Comparison of ENCODE assay signal across 17 cellular contexts in the genomic region with DNA sequence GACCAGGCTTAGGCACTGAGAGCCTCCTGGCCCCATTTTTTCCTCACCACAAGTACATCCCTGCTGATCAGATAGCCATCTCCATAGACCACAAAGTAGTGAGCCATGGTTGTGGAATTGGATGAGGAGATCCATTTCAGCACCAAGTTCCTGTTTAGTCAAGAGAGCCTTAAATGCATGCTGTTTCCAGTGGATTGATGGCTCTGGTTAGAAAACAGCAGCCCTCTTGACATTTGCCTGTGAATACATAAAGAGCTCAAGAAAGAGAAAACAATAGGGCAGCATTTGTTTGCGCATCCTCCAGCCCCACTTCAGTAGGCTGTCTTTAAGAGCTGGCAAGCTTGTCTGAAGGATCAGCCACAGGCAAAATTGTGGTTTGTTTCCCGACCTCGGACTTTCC.
A peak's percentile ranks its signal among the peaks of the same experiment; 100 is the strongest.
DNase-seq lines count a peak whose midpoint lies in the region; FAIRE-seq and TF ChIP-seq lines count a peak whose summit lies in the region.
"Had no signal": no experiment of that assay in that cellular context is flagged by ENCODE, and none has a peak within 500 bp of the region (broad histone marks: within the 10 kb centered on the region; RNA-seq: fewer than 3 reads in every experiment).

No MANE protein-coding gene starts in this region.

- peak; percentile 28 for DNase-seq in DMS153 treated with DMSO at 0.1 percent for 48 hours (lab: John Stamatoyannopoulos, UW; ENCODE audit: unreplicated experiment)
- peak; percentile 70 for DNase-seq in RPMI7951 (ENCODE audit: low read depth)
- DNase-seq in iris pigment epithelial cell (ENCODE audit: low read depth), result peak; percentile 23
- no peak for DNase-seq in thyroid gland
- no peak for DNase-seq in small intestine
- no peak for DNase-seq in UCSD-AML1 (lab: John Stamatoyannopoulos, UW; ENCODE audit: unreplicated experiment)
- no peak for DNase-seq in trophoblast cell
- DNase-seq: activated CD4-positive, CD25-positive, alpha-beta regulatory T cell; activated naive CD8-positive, alpha-beta T cell treated with anti-CD3 and anti-CD28 coated beads, Interleukin-2, amount 50 U/mL, for 24 hours; activated T-cell treated with anti-CD3 and anti-CD28 coated beads for 4 hours; stimulated activated CD4-positive, alpha-beta T cell treated with anti-CD3 and anti-CD28 coated beads, Interleukin-2, amount 100 ng/mL, for 48 hours; stimulated activated naive B cell treated with anti-CD40 and anti-IgM and Interleukin-4, amounts not matched to agents 10 μg/mL and 1 μg/mL and 100 μg/mL, for 72 hours had no signal

- H2BK5ac ChIP-seq in trophoblast cell (ENCODE audit: low read depth, low read length, poor library complexity), result no peak overlapping the region

- no peak overlapping the region for H3K14ac ChIP-seq in trophoblast cell (ENCODE audit: low read length)

- intact Hi-C loops in thyroid gland (cut with DNase I), result no loop called here

- no peak overlapping the region for H3K9ac ChIP-seq in HUES64 (ENCODE audit: low read depth, low read length)
- no peak overlapping the region for H3K9ac ChIP-seq in trophoblast cell (ENCODE audit: low read length)
- H3K9ac ChIP-seq: BLaER1, KMS-11 had no signal

- TF ChIP-seq POLR2A in thyroid gland (IDR thresholded peaks at IDR 0.05), result no peak

- FAIRE-seq in small intestine (lab: Jason Lieb, UNC), result no peak
- FAIRE-seq: colon had no signal

- H2AK5ac ChIP-seq in trophoblast cell (ENCODE audit: low read length), result no peak overlapping the region

- peak overlapping the region; percentile 36; the same call in 1 of the 2 replicates for H3K27ac ChIP-seq in HUES64 (ENCODE audit: low read depth, low read length)
- no peak overlapping the region for H3K27ac ChIP-seq in thyroid gland
- no peak overlapping the region for H3K27ac ChIP-seq in small intestine (ENCODE audit: low read depth in 1 of 2, low read length in 1 of 2)
- no peak overlapping the region for H3K27ac ChIP-seq in trophoblast cell (ENCODE audit: low read depth, low read length)
- H3K27ac ChIP-seq: BLaER1, KMS-11, SJSA1 had no signal

- H2BK120ac ChIP-seq in trophoblast cell (ENCODE audit: insufficient read depth, low read length, poor library complexity), result no peak overlapping the region

- no peak for TF ChIP-seq CTCF in thyroid gland (IDR thresholded peaks at IDR 0.05)

- no peak overlapping the region for H3K4me2 ChIP-seq in trophoblast cell (ENCODE audit: low read length)
- H3K4me2 ChIP-seq: BLaER1, KMS-11 had no signal

- peaks cover 13% of the 10 kb centered on the region; the same call in 1 of the 2 replicates for H3K4me1 ChIP-seq in HUES64 (ENCODE audit: insufficient read depth, low read length)
- H3K4me1 ChIP-seq in thyroid gland, result no peaks in the 10 kb centered on the region
- no peaks in the 10 kb centered on the region for H3K4me1 ChIP-seq in small intestine (ENCODE audit: control insufficient read depth in 2 of 2, insufficient read depth in 1 of 2, low read depth in 1 of 2, low read length in 1 of 2)
- H3K4me1 ChIP-seq in trophoblast cell (ENCODE audit: control insufficient read depth in 1 of 2, insufficient read depth in 2 of 2, low read length in 2 of 2), result peaks cover 3% of the 10 kb centered on the region in 2 experiments
- H3K4me1 ChIP-seq: BLaER1 had no signal

- H3K36me3 ChIP-seq in HUES64 (ENCODE audit: insufficient read depth, low read length), result no peaks in the 10 kb centered on the region
- no peaks in the 10 kb centered on the region for H3K36me3 ChIP-seq in thyroid gland
- no peaks in the 10 kb centered on the region for H3K36me3 ChIP-seq in small intestine (ENCODE audit: control insufficient read depth in 2 of 2, insufficient read depth in 2 of 2, low read length in 2 of 2)
- H3K36me3 ChIP-seq in trophoblast cell (ENCODE audit: control insufficient read depth in 1 of 2, insufficient read depth in 2 of 2, low read length in 2 of 2), result no peaks in the 10 kb centered on the region
- H3K36me3 ChIP-seq: BLaER1, SJSA1 had no signal

- H2AFZ ChIP-seq in trophoblast cell (ENCODE audit: insufficient read depth, low read length, poor library complexity), result no peak overlapping the region

- no peak overlapping the region for H2BK12ac ChIP-seq in trophoblast cell (ENCODE audit: low read length)

- WGBS in HUES64, result 36% methylated on average over 3 of the region's 3 CpGs
- 26 to 32% methylated on average over 3 of the region's 3 CpGs for WGBS in thyroid gland, 2 donors
- WGBS in small intestine, 3 donors, result 48 to 53% (median 51%) methylated on average over 3 of the region's 3 CpGs
- WGBS in trophoblast cell (ENCODE audit: extremely low coverage, insufficient coverage, insufficient read length), result no CpG with 5 or more reads among the region's 3 CpGs

- no peak overlapping the region for H3K4ac ChIP-seq in trophoblast cell (ENCODE audit: low read depth, low read length)

- H3K23ac ChIP-seq in trophoblast cell (ENCODE audit: low read length), result no peak overlapping the region

- no peak overlapping the region for H3K18ac ChIP-seq in trophoblast cell (ENCODE audit: low read length)

- H3K9me3 ChIP-seq in HUES64 (ENCODE audit: insufficient read depth, low read depth, low read length) (no peaks in the 10 kb centered on the region), thyroid gland (no peaks in the 10 kb centered on the region), small intestine (ENCODE audit: control insufficient read depth, low read depth) (no peaks in the 10 kb centered on the region), trophoblast cell (ENCODE audit: insufficient read depth, low read depth, low read length) (no peaks in the 10 kb centered on the region)
- H3K9me3 ChIP-seq: BLaER1, SJSA1 had no signal

- no peaks in the 10 kb centered on the region for H3K79me2 ChIP-seq in trophoblast cell (ENCODE audit: control insufficient read depth, insufficient read depth, low read length, poor library complexity)

- no peaks in the 10 kb centered on the region for H3K79me1 ChIP-seq in trophoblast cell (ENCODE audit: low read length)

- H4K12ac ChIP-seq in trophoblast cell (ENCODE audit: low read depth, low read length), result no peak overlapping the region

- H3K4me3 ChIP-seq in HUES64 (ENCODE audit: low read length), result no peak overlapping the region
- H3K4me3 ChIP-seq in thyroid gland (replicated peaks in 1 of 3), result no peak overlapping the region
- no peak overlapping the region for H3K4me3 ChIP-seq in small intestine (ENCODE audit: low read depth in 1 of 2, low read length in 2 of 2)
- no peak overlapping the region for H3K4me3 ChIP-seq in trophoblast cell (ENCODE audit: low read depth, low read length)
- H3K4me3 ChIP-seq: BLaER1, SJSA1 had no signal

- H4K8ac ChIP-seq in trophoblast cell (ENCODE audit: low read depth, low read length), result no peak overlapping the region

- no peak overlapping the region for H4K91ac ChIP-seq in trophoblast cell (ENCODE audit: low read depth, low read length)

- H3K27me3 ChIP-seq in HUES64 (ENCODE audit: insufficient read depth, low read length) (no peaks in the 10 kb centered on the region), thyroid gland (no peaks in the 10 kb centered on the region), small intestine (ENCODE audit: control insufficient read depth in 2 of 2, insufficient read depth in 2 of 2, low read length in 2 of 2) (no peaks in the 10 kb centered on the region), trophoblast cell (ENCODE audit: insufficient read depth, low read length) (no peaks in the 10 kb centered on the region)
- H3K27me3 ChIP-seq: BLaER1, SJSA1 had no signal

Comparison
In these comparisons a context has a peak if more than half of its experiments do, and no peak if none do; other contexts are left out.
1. DNase-seq: peak in DMS153 treated with DMSO at 0.1 percent for 48 hours (single experiment), RPMI7951 (single experiment) and iris pigment epithelial cell (single experiment); none in thyroid gland (0 of 2), small intestine (single experiment), UCSD-AML1 (single experiment) and trophoblast cell (0 of 2).